28 cellular contexts compared by ENCODE assay signal in the genomic region with DNA sequence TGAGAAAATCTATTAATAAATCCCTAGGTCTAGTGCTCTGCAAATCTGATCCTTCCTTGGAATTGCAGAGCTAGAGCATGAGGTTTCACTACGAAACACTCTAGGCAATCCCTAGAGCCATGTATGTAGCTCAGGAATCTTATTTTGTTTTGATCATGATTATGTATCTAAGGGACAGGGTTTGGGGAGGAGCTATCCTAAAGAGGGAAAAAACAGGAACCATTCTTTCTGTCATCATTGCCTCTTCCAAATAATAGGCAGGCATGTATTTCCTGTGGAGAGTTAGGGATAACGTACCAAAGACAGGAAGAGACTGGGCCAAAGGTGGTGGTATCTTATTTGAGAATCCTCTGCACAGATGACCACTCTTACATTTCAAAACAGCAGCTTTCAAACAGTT.
"Had no signal": no experiment of that assay in that cellular context is flagged by ENCODE, and none has a peak within 500 bp of the region (broad histone marks: within the 10 kb centered on the region; RNA-seq: fewer than 3 reads in every experiment).

No MANE protein-coding gene starts in this region.

- H3K79me2 ChIP-seq: parathyroid adenoma had no signal

- H3K4me3 Mint-ChIP-seq: memory B cell; mesothelial cell of epicardium; naive B cell; natural killer cell treated with Interleukin-12 subunit alpha and Interleukin-12 subunit beta and Interleukin-15 and Interleukin-18, amount 100 ng/mL, for 72 hours; neural progenitor cell; stimulated activated naive CD8-positive, alpha-beta T cell treated with anti-CD3 and anti-CD28 coated beads, Interleukin-15, amount 100 ng/mL, for 72 hours; type B pancreatic cell had no signal

- H3K9ac ChIP-seq: neural progenitor cell, parathyroid adenoma had no signal

- H3K27me3 ChIP-seq: dorsolateral prefrontal cortex, esophagus squamous epithelium, neural progenitor cell, right atrium auricular region, thyroid gland had no signal

- H3K36me3 Mint-ChIP-seq: memory B cell; mesothelial cell of epicardium; naive B cell; natural killer cell treated with Interleukin-12 subunit alpha and Interleukin-12 subunit beta and Interleukin-15 and Interleukin-18, amount 100 ng/mL, for 72 hours had no signal

- H3K4me2 ChIP-seq: neural progenitor cell, smooth muscle cell had no signal

- H3K27ac Mint-ChIP-seq: memory B cell; mesothelial cell of epicardium; naive B cell; natural killer cell treated with Interleukin-12 subunit alpha and Interleukin-12 subunit beta and Interleukin-15 and Interleukin-18, amount 100 ng/mL, for 72 hours; neural progenitor cell; stimulated activated naive CD8-positive, alpha-beta T cell treated with anti-CD3 and anti-CD28 coated beads, Interleukin-15, amount 100 ng/mL, for 72 hours; type B pancreatic cell had no signal

- H3K9me3 ChIP-seq: esophagus squamous epithelium, mucosa of descending colon, prostate gland, right atrium auricular region, thyroid gland had no signal

- ATAC-seq: left lobe of liver; mucosa of descending colon; natural killer cell treated with Interleukin-12 subunit alpha and Interleukin-12 subunit beta and Interleukin-15 and Interleukin-18, amount 100 ng/mL, for 72 hours; sciatic nerve; stimulated activated naive CD8-positive, alpha-beta T cell treated with anti-CD3 and anti-CD28 coated beads, Interleukin-15, amount 100 ng/mL, for 72 hours had no signal

- H2AFZ ChIP-seq: neural progenitor cell, parathyroid adenoma had no signal

- H3K4me3 ChIP-seq: dorsolateral prefrontal cortex, esophagus squamous epithelium, lung, mucosa of descending colon, neural progenitor cell, prostate gland, right atrium auricular region, smooth muscle cell, thyroid gland had no signal

- DNase-seq: cerebellar nuclear complex; cortex of kidney; dorsolateral prefrontal cortex; effector CD4-positive, alpha-beta T cell; esophagus squamous epithelium; head of caudate nucleus; kidney; mucosa of descending colon; naive B cell; stimulated activated CD4-positive, alpha-beta T cell treated with anti-CD3 and anti-CD28 coated beads, Interleukin-12 subunit alpha, Interleukin-12 subunit beta, amount 100 ng/mL, for 4 hours; stimulated activated CD4-positive, alpha-beta T cell treated with anti-CD3 and anti-CD28 coated beads, Interleukin-1b, Interleukin-23, amount 100 ng/mL, for 48 hours; stimulated activated CD4-positive, alpha-beta T cell treated with anti-CD3 and anti-CD28 coated beads, Interleukin-4, amount 100 ng/mL, for 1 hour; stimulated activated CD8-positive, alpha-beta memory T cell treated with anti-CD3 and anti-CD28 coated beads, Interleukin-4, amount 100 ng/mL, for 48 hours; stimulated activated naive CD4-positive, alpha-beta T cell; stimulated activated naive CD8-positive, alpha-beta T cell treated with anti-CD3 and anti-CD28 coated beads, Interleukin-15, amount 100 ng/mL, for 72 hours; thyroid gland had no signal

- H3K9me3 Mint-ChIP-seq: memory B cell; mesothelial cell of epicardium; naive B cell; natural killer cell treated with Interleukin-12 subunit alpha and Interleukin-12 subunit beta and Interleukin-15 and Interleukin-18, amount 100 ng/mL, for 72 hours; neural progenitor cell; stimulated activated naive CD8-positive, alpha-beta T cell treated with anti-CD3 and anti-CD28 coated beads, Interleukin-15, amount 100 ng/mL, for 72 hours; type B pancreatic cell had no signal

- H3K27ac ChIP-seq: dorsolateral prefrontal cortex, esophagus squamous epithelium, neural progenitor cell, parathyroid adenoma, prostate gland, right atrium auricular region, thyroid gland had no signal

- H3K36me3 ChIP-seq: neural progenitor cell, prostate gland, right atrium auricular region, thyroid gland had no signal

- H3K4me1 ChIP-seq: prostate gland, right atrium auricular region had no signal

- H3K27me3 Mint-ChIP-seq: stimulated activated naive CD8-positive, alpha-beta T cell treated with anti-CD3 and anti-CD28 coated beads, Interleukin-15, amount 100 ng/mL, for 72 hours; type B pancreatic cell had no signal

- H3K4me1 Mint-ChIP-seq: memory B cell; stimulated activated naive CD8-positive, alpha-beta T cell treated with anti-CD3 and anti-CD28 coated beads, Interleukin-15, amount 100 ng/mL, for 72 hours had no signal
